ENCODE assay signal across 8 cellular contexts in genomic region chr11:18720811-18721575, GRCh38. TPM values are rescaled to one million over a fixed set of nuclear protein-coding genes. Genes with fewer than 3 reads are reported as not detected.
DNase-seq lines count a peak whose midpoint lies in the region; FAIRE-seq and TF ChIP-seq lines count a peak whose summit lies in the region.

No MANE protein-coding gene starts in this region.

- no peak; the same call in 1 of the 2 replicates for TF ChIP-seq POLR2A in H54 (IDR thresholded peaks at IDR 0.05; ENCODE audit: low read depth, low read length)

- H3K36me3 ChIP-seq in liver (ENCODE audit: control insufficient read depth in 4 of 4, insufficient read depth in 3 of 4, low read depth in 1 of 4, low read length in 3 of 4), result no peaks in the 10 kb centered on the region

- H3K4me1 ChIP-seq in liver (ENCODE audit: control insufficient read depth in 4 of 4, insufficient read depth in 4 of 4, low read length in 3 of 4), result peaks cover 4 to 13% (median 8%) of the 10 kb centered on the region in 4 donors

- WGBS in liver, result 13% methylated on average over 42 of the region's 42 CpGs

- H3K27ac Mint-ChIP-seq in activated CD4-positive, alpha-beta T cell treated with anti-CD3 and anti-CD28 coated beads, Interleukin-2, amount 10 ng/mL, durations not matched to agents 7 days and 5 days, result no peak overlapping the region

- no peak overlapping the region for H3K27ac ChIP-seq in liver (ENCODE audit: low read depth in 1 of 2, low read length in 2 of 2)

- no peak for TF ChIP-seq RAD21 in liver (IDR thresholded peaks at IDR 0.05)

- no peak for TF ChIP-seq CTCF in liver (IDR thresholded peaks at IDR 0.05; ENCODE audit: low read depth, low read length, missing input control)

- H3K4me3 ChIP-seq in liver (ENCODE audit: low read depth in 1 of 3, low read length in 3 of 3), result peak overlapping the region in 2 of 3 donors; percentile 34 to 47

- H3K4me1 Mint-ChIP-seq in activated CD4-positive, alpha-beta T cell treated with anti-CD3 and anti-CD28 coated beads, Interleukin-2, amount 10 ng/mL, durations not matched to agents 7 days and 5 days, result peaks cover 3% of the 10 kb centered on the region

- peak overlapping the region in 1 of 2 donors; percentile 10 for H3K9ac ChIP-seq in liver (ENCODE audit: low read depth in 1 of 2, low read length in 2 of 2)

- H3K27me3 ChIP-seq in liver (ENCODE audit: control insufficient read depth in 4 of 4, insufficient read depth in 4 of 4, low read length in 3 of 4), result peaks cover 0 to 4% (median 0%) of the 10 kb centered on the region in 4 donors

- no peaks in the 10 kb centered on the region for H3K9me3 ChIP-seq in liver (ENCODE audit: control insufficient read depth in 4 of 4, low read length in 3 of 4)

- POLR2A ChIA-PET in activated CD4-positive, alpha-beta T cell treated with anti-CD3 and anti-CD28 coated beads, Interleukin-2, amount 10 ng/mL, durations not matched to agents 7 days and 5 days (lab: Charles Lee), result no interaction called here

- CTCF ChIA-PET in activated CD4-positive, alpha-beta T cell treated with anti-CD3 and anti-CD28 coated beads, Interleukin-2, amount 10 ng/mL, durations not matched to agents 7 days and 5 days (lab: Charles Lee), result interaction anchor here (0.9 to 3.2 kb wide), 14 partner anchors 9 to 426 kb away, joined by 3 to 24 read pairs (median 4); partner anchors contain the start of gene TMEM86A

- DNase-seq in EL, result peak; percentile 87
- DNase-seq in H54 (ENCODE audit: insufficient read length, low spot score), result peak; percentile 71
- peak; percentile 70 to 89 for DNase-seq in NCI-H1930 (lab: John Stamatoyannopoulos, UW)
- peak; percentile 74 for DNase-seq in activated CD4-positive, alpha-beta T cell treated with anti-CD3 and anti-CD28 coated beads, Interleukin-2, amount 10 ng/mL, durations not matched to agents 7 days and 5 days
- DNase-seq in dedifferentiated amniotic fluid mesenchymal stem cell (ENCODE audit: extremely low spot score), result peak; percentile 51
- DNase-seq in stimulated activated CD4-positive, alpha-beta T cell treated with anti-CD3 and anti-CD28 coated beads, Interleukin-2, amount 100 ng/mL, for 48 hours, result peak; percentile 70 to 71
- no peak for DNase-seq in urothelium cell line (ENCODE audit: low spot score)

- no peaks in the 10 kb centered on the region for H3K9me3 Mint-ChIP-seq in activated CD4-positive, alpha-beta T cell treated with anti-CD3 and anti-CD28 coated beads, Interleukin-2, amount 10 ng/mL, durations not matched to agents 7 days and 5 days

- H3K4me3 Mint-ChIP-seq in activated CD4-positive, alpha-beta T cell treated with anti-CD3 and anti-CD28 coated beads, Interleukin-2, amount 10 ng/mL, durations not matched to agents 7 days and 5 days, result peak overlapping the region; percentile 73

- FAIRE-seq in H54 (lab: Jason Lieb, UNC), result no peak
- no peak for FAIRE-seq in urothelium cell line (lab: Jason Lieb, UNC)

- peaks cover 8% of the 10 kb centered on the region for H3K27me3 Mint-ChIP-seq in activated CD4-positive, alpha-beta T cell treated with anti-CD3 and anti-CD28 coated beads, Interleukin-2, amount 10 ng/mL, durations not matched to agents 7 days and 5 days

- H3K36me3 Mint-ChIP-seq in activated CD4-positive, alpha-beta T cell treated with anti-CD3 and anti-CD28 coated beads, Interleukin-2, amount 10 ng/mL, durations not matched to agents 7 days and 5 days (ENCODE audit: low read depth), result no peaks in the 10 kb centered on the region

TF ChIP-seq in liver, 16 proteins besides CTCF, POLR2A, EP300 and RAD21:
- no peak for TF ChIP-seq REST (IDR thresholded peaks at IDR 0.05)
- no peak for TF ChIP-seq YY1 (IDR thresholded peaks at IDR 0.05)
- TF ChIP-seq NR2F2 (IDR thresholded peaks at IDR 0.05), result no peak

RNA-seq across cellular contexts. Expression of gene IGSF22, which starts 5.0 kb away (rescaled TPM):
- under 1 TPM in 1 of 2 experiments, not detected in 1; 0.05 TPM for total RNA-seq in activated CD4-positive, alpha-beta T cell treated with anti-CD3 and anti-CD28 coated beads, Interleukin-2, amount 10 ng/mL, durations not matched to agents 7 days and 5 days
- not detected for total RNA-seq in liver
- polyA plus RNA-seq in liver, result under 1 TPM; 0.12 to 0.26 TPM

RNA-seq across cellular contexts. Expression of gene TMEM86A, which starts 22.4 kb away (rescaled TPM):
- total RNA-seq in activated CD4-positive, alpha-beta T cell treated with anti-CD3 and anti-CD28 coated beads, Interleukin-2, amount 10 ng/mL, durations not matched to agents 7 days and 5 days, result under 1 TPM; 0.25 to 0.42 TPM
- 1 to 10 TPM; 2.0 to 2.7 TPM for total RNA-seq in liver
- 1 to 10 TPM; 1.8 to 2.1 TPM for polyA plus RNA-seq in liver
